In the genomic region with DNA sequence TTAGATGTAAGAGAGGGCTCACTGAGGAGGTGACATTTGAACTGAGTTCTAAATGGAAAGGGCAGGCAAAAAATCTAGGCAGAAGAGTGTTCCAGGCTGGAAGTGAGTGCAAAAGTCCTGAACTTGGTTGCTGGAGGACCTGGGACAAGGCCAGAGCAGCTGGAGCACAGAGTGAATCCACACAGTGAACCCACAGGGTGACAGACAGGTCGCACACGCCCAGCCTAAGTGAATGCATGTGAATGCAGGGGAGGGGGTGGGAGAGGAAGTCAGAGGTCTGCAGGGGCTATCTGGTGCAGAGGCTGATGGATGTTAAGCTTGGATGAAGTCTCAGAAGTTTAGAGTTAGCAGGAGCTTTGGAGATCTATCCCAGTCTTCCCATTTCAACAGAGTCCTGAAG, we compare ENCODE assay signal across 9 cellular contexts. TPM values are rescaled to one million over a fixed set of nuclear protein-coding genes. Genes with fewer than 3 reads are reported as not detected.
DNase-seq lines count a peak whose midpoint lies in the region; ATAC-seq and TF ChIP-seq lines count a peak whose summit lies in the region.
"Had no signal": no experiment of that assay in that cellular context is flagged by ENCODE, and none has a peak within 500 bp of the region (broad histone marks: within the 10 kb centered on the region; RNA-seq: fewer than 3 reads in every experiment).

No MANE protein-coding gene starts in this region.

- H2AFZ ChIP-seq in OCI-LY3 (ENCODE audit: low read depth, low read length) (peak overlapping the region; percentile 95; the same call in 1 of the 2 replicates), parathyroid adenoma (peak overlapping the region; percentile 95)

- no TSS peak for BruUV-seq in Caco-2 (replicated peaks; lab: Mats Ljungman, UMichigan)

- H3K4me3 Mint-ChIP-seq in Caco-2 (ENCODE audit: unreplicated experiment) (peak overlapping the region; percentile 89), endodermal cell (peak overlapping the region; percentile 85)

- intact Hi-C loops in Caco-2 (cut with micrococcal nuclease; ENCODE audit: unreplicated experiment) (no loop called here), mucosa of descending colon (cut with DNase I, micrococcal nuclease) (no loop called here)

- H3K4me3 ChIP-seq in Caco-2 (ENCODE audit: low read depth, low read length) (peak overlapping the region; percentile 61; the same call in 1 of the 2 replicates), OCI-LY3 (ENCODE audit: low read length) (peak overlapping the region; percentile 96), endodermal cell (ENCODE audit: low read length) (peak overlapping the region; percentile 92), parathyroid adenoma (ENCODE audit: low read depth, low read length) (peak overlapping the region; percentile 78), mucosa of descending colon (no peak overlapping the region)

- H3K4me2 ChIP-seq in OCI-LY3 (ENCODE audit: low read length): peak overlapping the region; percentile 96
- H3K4me2 ChIP-seq in parathyroid adenoma (ENCODE audit: low read length): peak overlapping the region; percentile 93

- no peaks in the 10 kb centered on the region for H3K9me3 ChIP-seq in Caco-2
- no peaks in the 10 kb centered on the region for H3K9me3 ChIP-seq in OCI-LY3 (ENCODE audit: insufficient read depth, low read length)
- H3K9me3 ChIP-seq in endodermal cell (ENCODE audit: control insufficient read depth, low read length): no peaks in the 10 kb centered on the region
- no peaks in the 10 kb centered on the region for H3K9me3 ChIP-seq in parathyroid adenoma (ENCODE audit: control insufficient read depth, low read length)
- no peaks in the 10 kb centered on the region for H3K9me3 ChIP-seq in mucosa of descending colon

- H3K27ac Mint-ChIP-seq in Caco-2 (ENCODE audit: unreplicated experiment) (peak overlapping the region; percentile 94), endodermal cell (peak overlapping the region; percentile 87)

- CTCF ChIA-PET in Caco-2 (lab: Charles Lee): no interaction called here

- 28 to 58% methylated on average over 2 of the region's 2 CpGs for WGBS in endodermal cell (ENCODE audit: insufficient coverage in 1 of 2, insufficient read length in 1 of 2), 2 experiments

- H3K9me3 Mint-ChIP-seq in Caco-2 (ENCODE audit: unreplicated experiment): no peaks in the 10 kb centered on the region
- H3K9me3 Mint-ChIP-seq in endodermal cell: no peaks in the 10 kb centered on the region

- ATAC-seq in mucosa of descending colon: no peak
- no peak for ATAC-seq in GM19452 (IDR thresholded peaks at IDR 0.05; ENCODE audit: unreplicated experiment)
- ATAC-seq in GM18519 (IDR thresholded peaks at IDR 0.05; ENCODE audit: low FRiP score, unreplicated experiment): no peak

- DNase-seq in Caco-2 (no peak), endodermal cell (peak; percentile 78), NCI-H146 (lab: John Stamatoyannopoulos, UW) (no peak), mucosa of descending colon (no peak)

- H3K27ac ChIP-seq in OCI-LY3 (ENCODE audit: low read length) (no peak overlapping the region), endodermal cell (ENCODE audit: low read depth, low read length) (no peak overlapping the region), parathyroid adenoma (no peak overlapping the region)

- POLR2A ChIA-PET in Caco-2 (lab: Charles Lee): no interaction called here

- TF ChIP-seq CTCF in Caco-2 (IDR thresholded peaks at IDR 0.05; ENCODE audit: insufficient read depth in 1 of 2, low read depth in 1 of 2, low read length in 1 of 2, severe bottlenecking in 1 of 2, unreplicated experiment in 1 of 2) (no peak), OCI-LY3 (IDR thresholded peaks at IDR 0.05; ENCODE audit: low read depth, low read length) (no peak), endodermal cell (conservative IDR thresholded peaks at IDR 0.05) (no peak), parathyroid adenoma (IDR thresholded peaks at IDR 0.05) (no peak), mucosa of descending colon (IDR thresholded peaks at IDR 0.05) (no peak)

- H3K27me3 Mint-ChIP-seq in Caco-2 (ENCODE audit: insufficient read depth, unreplicated experiment): no peaks in the 10 kb centered on the region
- H3K27me3 Mint-ChIP-seq in endodermal cell (ENCODE audit: insufficient read depth): peaks cover 3% of the 10 kb centered on the region

- H3K36me3 Mint-ChIP-seq in Caco-2 (ENCODE audit: insufficient read depth, unreplicated experiment) (peaks cover 23% of the 10 kb centered on the region), endodermal cell (ENCODE audit: low read depth) (peaks cover 16% of the 10 kb centered on the region)

- H3K4me1 ChIP-seq in Caco-2 (peaks cover 13% of the 10 kb centered on the region), OCI-LY3 (ENCODE audit: low read length) (peaks cover 33% of the 10 kb centered on the region), endodermal cell (ENCODE audit: control insufficient read depth, insufficient read depth, low read length) (peaks cover 4% of the 10 kb centered on the region), parathyroid adenoma (peaks cover 5% of the 10 kb centered on the region), mucosa of descending colon (ENCODE audit: low read depth) (peaks cover 29% of the 10 kb centered on the region)

- H3K9ac ChIP-seq in OCI-LY3 (ENCODE audit: low read length): no peak overlapping the region
- peak overlapping the region; percentile 77 for H3K9ac ChIP-seq in endodermal cell (ENCODE audit: extremely low read depth, low read length, poor library complexity, severe bottlenecking)
- no peak overlapping the region for H3K9ac ChIP-seq in parathyroid adenoma

- H3K79me2 ChIP-seq in OCI-LY3 (ENCODE audit: low read length) (peaks cover 22% of the 10 kb centered on the region), parathyroid adenoma (no peaks in the 10 kb centered on the region)

- peaks cover 15% of the 10 kb centered on the region for H3K4me1 Mint-ChIP-seq in Caco-2 (ENCODE audit: low read depth, unreplicated experiment)
- H3K4me1 Mint-ChIP-seq in endodermal cell: peaks cover 30% of the 10 kb centered on the region

- H3K36me3 ChIP-seq in Caco-2 (ENCODE audit: control insufficient read depth, insufficient read depth, low read length) (peaks cover 1% of the 10 kb centered on the region; the same call in 1 of the 2 replicates), OCI-LY3 (replicated peaks; ENCODE audit: low read depth, low read length) (peaks cover 3% of the 10 kb centered on the region), endodermal cell (ENCODE audit: control insufficient read depth, insufficient read depth, low read length) (peaks cover 19% of the 10 kb centered on the region), parathyroid adenoma (ENCODE audit: control insufficient read depth, insufficient read depth, low read length) (no peaks in the 10 kb centered on the region), mucosa of descending colon (ENCODE audit: low read depth) (no peaks in the 10 kb centered on the region)

- no peaks in the 10 kb centered on the region for H4K20me1 ChIP-seq in OCI-LY3 (ENCODE audit: insufficient read depth, low read length)

- H3K27me3 ChIP-seq in Caco-2 (replicated peaks; ENCODE audit: control insufficient read depth, insufficient read depth, low read length) (no peaks in the 10 kb centered on the region), OCI-LY3 (ENCODE audit: low read depth, low read length) (peaks cover 15% of the 10 kb centered on the region), endodermal cell (ENCODE audit: control insufficient read depth, insufficient read depth, low read length, poor library complexity, severe bottlenecking) (peaks cover 7% of the 10 kb centered on the region), parathyroid adenoma (ENCODE audit: control insufficient read depth, insufficient read depth, low read length) (no peaks in the 10 kb centered on the region)

RNA-seq across cellular contexts. Expression of a gene that starts 0.6 kb away (rescaled TPM):
- total RNA-seq in Caco-2 (2022) (11.4 and 12.9 TPM in 2 replicates), endodermal cell (10 to 100 TPM; 21.0 to 23.7 TPM), mucosa of descending colon (10 to 100 TPM in 1 of 3 donors, 1 to 10 TPM in 2; 9.1 to 15.1 (median 9.7) TPM)
- 17.7 TPM for polyA plus RNA-seq in endodermal cell (2013, experiment 1 of 2)
- polyA plus RNA-seq in endodermal cell (2013, experiment 2 of 2): 18.2 TPM

RNA-seq across cellular contexts. Expression of a gene that starts 2.8 kb away (rescaled TPM):
- total RNA-seq in Caco-2 (2022) (not detected in 2 replicates), endodermal cell (1 to 10 TPM; 1.7 to 2.2 TPM), mucosa of descending colon (not detected)
- 0.75 TPM for polyA plus RNA-seq in endodermal cell (2013, experiment 1 of 2)
- polyA plus RNA-seq in endodermal cell (2013, experiment 2 of 2): 0.75 TPM
- total RNA-seq: aorta had no signal

RNA-seq across cellular contexts. Expression of a gene that starts 52.4 kb away (rescaled TPM):
- total RNA-seq in Caco-2 (2022) (31.1 and 32.1 TPM in 2 replicates), endodermal cell (10 to 100 TPM; 40.0 to 53.3 TPM), mucosa of descending colon (10 to 100 TPM; 35.4 to 54.2 (median 38.7) TPM)
- 21.9 TPM for polyA plus RNA-seq in endodermal cell (2013, experiment 1 of 2)
- polyA plus RNA-seq in endodermal cell (2013, experiment 2 of 2): 23.6 TPM
